Comparison of ENCODE assay signal across 2 cellular contexts in genomic region chr19:39424934-39425333, GRCh38.
TF ChIP-seq lines count a peak whose summit lies in the region.

No MANE protein-coding gene starts in this region.

TF ChIP-seq in SK-N-SH, 30 proteins besides CTCF, POLR2A, EP300 and RAD21:
- TF ChIP-seq POLR2AphosphoS5 (IDR thresholded peaks at IDR 0.05; ENCODE audit: low read depth, low read length) (no peak), FOSL2 (IDR thresholded peaks at IDR 0.05; ENCODE audit: borderline replicate concordance, low read depth) (no peak), TAF1 (IDR thresholded peaks at IDR 0.05; ENCODE audit: borderline replicate concordance, low read depth, low read length) (no peak), PBX3 (IDR thresholded peaks at IDR 0.05) (no peak), SMC3 (IDR thresholded peaks at IDR 0.05; ENCODE audit: low read depth, low read length) (no peak), ELF1 (IDR thresholded peaks at IDR 0.05) (no peak), FOXM1 (IDR thresholded peaks at IDR 0.05; ENCODE audit: low read depth) (no peak), YY1 (IDR thresholded peaks at IDR 0.05; ENCODE audit: low read depth) (no peak), GATA2 (CRISPR knock-in tag; IDR thresholded peaks at IDR 0.05) (no peak)

TF ChIP-seq in SK-N-SH treated with all-trans-retinoic acid at 6 μM for 48 hours, 23 proteins besides CTCF, POLR2A, EP300 and RAD21:
- TF ChIP-seq ZFP30 (CRISPR knock-in tag; IDR thresholded peaks at IDR 0.05) (no peak), SNAI2 (CRISPR knock-in tag; IDR thresholded peaks at IDR 0.05) (no peak), OSR1 (CRISPR knock-in tag; IDR thresholded peaks at IDR 0.05) (no peak), BACH2 (CRISPR knock-in tag; IDR thresholded peaks at IDR 0.05; ENCODE audit: borderline replicate concordance) (no peak), ISL1 (CRISPR knock-in tag; IDR thresholded peaks at IDR 0.05) (no peak), GLIS3 (CRISPR knock-in tag; IDR thresholded peaks at IDR 0.05) (no peak), RARB (CRISPR knock-in tag; IDR thresholded peaks at IDR 0.05) (no peak), TCF4 (CRISPR knock-in tag; IDR thresholded peaks at IDR 0.05; ENCODE audit: borderline replicate concordance) (no peak), PPARA (CRISPR knock-in tag; IDR thresholded peaks at IDR 0.05; ENCODE audit: borderline replicate concordance) (no peak)
- TF ChIP-seq, protein P1, sequence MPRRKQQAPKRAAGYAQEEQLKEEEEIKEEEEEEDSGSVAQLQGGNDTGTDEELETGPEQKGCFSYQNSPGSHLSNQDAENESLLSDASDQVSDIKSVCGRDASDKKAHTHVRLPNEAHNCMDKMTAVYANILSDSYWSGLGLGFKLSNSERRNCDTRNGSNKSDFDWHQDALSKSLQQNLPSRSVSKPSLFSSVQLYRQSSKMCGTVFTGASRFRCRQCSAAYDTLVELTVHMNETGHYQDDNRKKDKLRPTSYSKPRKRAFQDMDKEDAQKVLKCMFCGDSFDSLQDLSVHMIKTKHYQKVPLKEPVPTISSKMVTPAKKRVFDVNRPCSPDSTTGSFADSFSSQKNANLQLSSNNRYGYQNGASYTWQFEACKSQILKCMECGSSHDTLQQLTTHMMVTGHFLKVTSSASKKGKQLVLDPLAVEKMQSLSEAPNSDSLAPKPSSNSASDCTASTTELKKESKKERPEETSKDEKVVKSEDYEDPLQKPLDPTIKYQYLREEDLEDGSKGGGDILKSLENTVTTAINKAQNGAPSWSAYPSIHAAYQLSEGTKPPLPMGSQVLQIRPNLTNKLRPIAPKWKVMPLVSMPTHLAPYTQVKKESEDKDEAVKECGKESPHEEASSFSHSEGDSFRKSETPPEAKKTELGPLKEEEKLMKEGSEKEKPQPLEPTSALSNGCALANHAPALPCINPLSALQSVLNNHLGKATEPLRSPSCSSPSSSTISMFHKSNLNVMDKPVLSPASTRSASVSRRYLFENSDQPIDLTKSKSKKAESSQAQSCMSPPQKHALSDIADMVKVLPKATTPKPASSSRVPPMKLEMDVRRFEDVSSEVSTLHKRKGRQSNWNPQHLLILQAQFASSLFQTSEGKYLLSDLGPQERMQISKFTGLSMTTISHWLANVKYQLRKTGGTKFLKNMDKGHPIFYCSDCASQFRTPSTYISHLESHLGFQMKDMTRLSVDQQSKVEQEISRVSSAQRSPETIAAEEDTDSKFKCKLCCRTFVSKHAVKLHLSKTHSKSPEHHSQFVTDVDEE (CRISPR knock-in tag; IDR thresholded peaks at IDR 0.05), result no peak
